2 cellular contexts compared by ENCODE assay signal in genomic region chr18:49838381-49838780, GRCh38.
TF ChIP-seq lines count a peak whose summit lies in the region.

No MANE protein-coding gene starts in this region.

TF ChIP-seq in A549, 52 proteins besides CTCF, POLR2A, EP300 and RAD21:
- no peak for TF ChIP-seq MAFK (IDR thresholded peaks at IDR 0.05; ENCODE audit: partially characterized antibody)
- TF ChIP-seq RNF2 (IDR thresholded peaks at IDR 0.05; ENCODE audit: borderline replicate concordance, low read depth): no peak
- no peak for TF ChIP-seq CHD2 (IDR thresholded peaks at IDR 0.05; ENCODE audit: low read length, partially characterized antibody)
- no peak for TF ChIP-seq HOXB5 (CRISPR knock-in tag; IDR thresholded peaks at IDR 0.05)
- no peak for TF ChIP-seq CBX8 (IDR thresholded peaks at IDR 0.05)
- TF ChIP-seq HDAC2 (IDR thresholded peaks at IDR 0.05): no peak

TF ChIP-seq in HepG2, 621 proteins besides CTCF, POLR2A, EP300 and RAD21:
- no peak for TF ChIP-seq ZNF639 (CRISPR knock-in tag; conservative IDR thresholded peaks at IDR 0.05)
- no peak for TF ChIP-seq PHF5A (CRISPR knock-in tag; IDR thresholded peaks at IDR 0.05; ENCODE audit: low read depth, unreplicated experiment)
- TF ChIP-seq ARNT2 (CRISPR knock-in tag; IDR thresholded peaks at IDR 0.05; ENCODE audit: low read depth): no peak
- TF ChIP-seq SRSF1 (optimal IDR thresholded peaks at IDR 0.05; ENCODE audit: low read depth, low read length): no peak
- no peak for TF ChIP-seq ZSCAN21 (CRISPR knock-in tag; IDR thresholded peaks at IDR 0.05; ENCODE audit: borderline replicate concordance)
- no peak for TF ChIP-seq KDM3A (CRISPR knock-in tag; IDR thresholded peaks at IDR 0.05; ENCODE audit: low read depth)
- no peak for TF ChIP-seq ZBTB25 (CRISPR knock-in tag; IDR thresholded peaks at IDR 0.05)
- no peak for TF ChIP-seq THAP11 (CRISPR knock-in tag; IDR thresholded peaks at IDR 0.05)
- no peak for TF ChIP-seq ZNF570 (CRISPR knock-in tag; IDR thresholded peaks at IDR 0.05; ENCODE audit: borderline replicate concordance)
- TF ChIP-seq MXD1 (CRISPR knock-in tag; IDR thresholded peaks at IDR 0.05): no peak
TF ChIP-seq in HepG2: peak in this region for 0.
